In the genomic region with DNA sequence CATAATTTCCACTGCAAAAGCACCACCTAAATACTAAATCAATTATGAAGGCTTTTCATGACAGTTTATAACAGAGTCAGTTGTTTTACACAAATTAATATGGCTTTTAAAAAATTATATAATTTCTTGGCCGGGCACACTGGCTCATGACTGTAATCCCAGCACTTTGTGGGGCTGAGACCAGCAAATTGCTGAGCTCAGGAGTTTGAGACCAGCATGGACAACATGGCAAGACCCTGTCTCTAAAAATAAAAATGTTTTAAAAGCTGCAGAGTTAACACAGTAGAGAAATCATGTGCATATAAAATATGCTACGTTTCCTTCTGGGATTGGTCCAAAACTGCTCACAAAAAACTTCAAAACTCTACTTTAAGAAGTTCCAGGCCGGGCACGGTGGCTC, we compare ENCODE assay signal across 10 cellular contexts.
"Had no signal": no experiment of that assay in that cellular context is flagged by ENCODE, and none has a peak within 500 bp of the region (broad histone marks: within the 10 kb centered on the region; RNA-seq: fewer than 3 reads in every experiment).

No MANE protein-coding gene starts in this region.

- H3K4me2 ChIP-seq: GM23338, KMS-11 had no signal

- ATAC-seq: GM23338 had no signal

- H3K4me3 ChIP-seq: GM23338 had no signal

- FAIRE-seq: H1, H54 had no signal

- H2AFZ ChIP-seq: GM23338 had no signal

- H3K9ac ChIP-seq: KMS-11 had no signal

- DNase-seq: H9, HCEC 1CT, HFFc6, IMR-90, KBM-7 had no signal

- H3K27ac ChIP-seq: HL-60, KMS-11 had no signal
